In genomic region chr1:61208815-61209214, GRCh38 we compare ENCODE assay signal across 29 cellular contexts.
"Had no signal": no experiment of that assay in that cellular context is flagged by ENCODE, and none has a peak within 500 bp of the region (broad histone marks: within the 10 kb centered on the region; RNA-seq: fewer than 3 reads in every experiment).

No MANE protein-coding gene starts in this region.

- H3K36me3 ChIP-seq: brain microvascular endothelial cell, cardiac muscle cell had no signal

- H3K27me3 ChIP-seq: brain microvascular endothelial cell, cardiac muscle cell had no signal

- H3K4me3 ChIP-seq: cardiac muscle cell, K562 had no signal

- H3K27ac ChIP-seq: brain microvascular endothelial cell, cardiac muscle cell had no signal

- FAIRE-seq: astrocyte, K562, RCC 7860, TTC549 had no signal

- DNase-seq: activated CD4-positive, alpha-beta memory T cell treated with anti-CD3 and anti-CD28 coated beads for 36 hours; activated CD4-positive, alpha-beta T cell treated with anti-CD3 and anti-CD28 coated beads, Interleukin-2, amount 10 ng/mL, durations not matched to agents 7 days and 5 days; activated CD4-positive, CD25-positive, alpha-beta regulatory T cell; activated CD8-positive, alpha-beta memory T cell treated with anti-CD3 and anti-CD28 coated beads for 24 hours; activated effector memory CD4-positive, alpha-beta T cell treated with anti-CD3 and anti-CD28 coated beads, Interleukin-2, amount 50 U/mL, for 16 hours; activated naive CD4-positive, alpha-beta T cell treated with Interleukin-2 at 50 U/mL for 16 hours; activated naive CD8-positive, alpha-beta T cell treated with anti-CD3 and anti-CD28 coated beads, Interleukin-2, amount 50 U/mL, for 24 hours; activated T-cell treated with anti-CD3 and anti-CD28 coated beads, Interleukin-2, amount 50 U/mL, for 4 hours; amniotic stem cell; brain microvascular endothelial cell; Karpas-422; NCI-H1105 treated with DMSO at 0.1 percent for 48 hours; NCI-H146; NCI-H1930; NCI-H2171; NCI-H2227 treated with DMSO at 0.1 percent for 48 hours; NCI-H526; NCI-H82; PC-3; SIG-M5; T-cell; T-helper 2 cell; T1000 had no signal

- ATAC-seq: activated naive CD4-positive, alpha-beta T cell treated with anti-CD3 and anti-CD28 coated beads, Interleukin-2, amount 50 U/mL, for 72 hours; activated naive CD8-positive, alpha-beta T cell treated with anti-CD3 and anti-CD28 coated beads, Interleukin-2, amount 50 U/mL, for 24 hours; activated T-cell treated with anti-CD3 and anti-CD28 coated beads, Interleukin-2, amount 50 U/mL, for 4 hours; K562; PC-3; T-cell had no signal
